Comparison of ENCODE assay signal across 8 cellular contexts in genomic region chr15:90101969-90102890, GRCh38. TPM values are rescaled to one million over a fixed set of nuclear protein-coding genes. Genes with fewer than 3 reads are reported as not detected.
A peak's percentile ranks its signal among the peaks of the same experiment; 100 is the strongest.
DNase-seq lines count a peak whose midpoint lies in the region; ATAC-seq and TF ChIP-seq lines count a peak whose summit lies in the region.

Gene IDH2, minus strand, starts transcription at chr15:90102468. Its CDS starts 78 bp downstream, at chr15:90102390.

- peaks cover 54 to 57% of the 10 kb centered on the region in 2 donors for H3K4me1 ChIP-seq in duodenal mucosa (ENCODE audit: control insufficient read depth in 1 of 2, insufficient read depth in 2 of 2, low read length in 2 of 2)
- peaks cover 0 to 67% (median 24%) of the 10 kb centered on the region in 4 donors for H3K4me1 ChIP-seq in right lobe of liver

- H3K9me3 ChIP-seq in duodenal mucosa (ENCODE audit: control insufficient read depth in 1 of 2, low read length in 2 of 2) = no peaks in the 10 kb centered on the region
- no peaks in the 10 kb centered on the region for H3K9me3 ChIP-seq in right lobe of liver

- TF ChIP-seq CTCF in BJ (IDR thresholded peaks at IDR 0.05; ENCODE audit: insufficient read depth, low read depth, low read length) = no peak
- no peak for TF ChIP-seq CTCF in right lobe of liver (IDR thresholded peaks at IDR 0.05)

- POLR2A ChIA-PET in BJ (lab: Charles Lee) = interaction anchor here (0.6 kb wide), 2 partner anchors 11 to 26 kb away, joined by 7 read pairs; no protein-coding TSS in a partner anchor

- H3K27ac ChIP-seq in duodenal mucosa (ENCODE audit: low read depth, low read length) = peak within 1 kb of the TSS; percentile 91
- peak within 1 kb of the TSS; percentile 94 to 100 (median 98) for H3K27ac ChIP-seq in right lobe of liver

- H3K4me3 ChIP-seq in BJ (ENCODE audit: low read depth, low read length) = peak within 1 kb of the TSS; percentile 64
- H3K4me3 ChIP-seq in duodenal mucosa (ENCODE audit: low read depth in 1 of 2, low read length in 2 of 2) = peak within 1 kb of the TSS; percentile 80 to 85
- peak within 1 kb of the TSS; percentile 87 to 94 (median 87) for H3K4me3 ChIP-seq in right lobe of liver

- intact Hi-C loops in right lobe of liver (cut with DNase I) = no loop called here

- DNase-seq in BJ (ENCODE audit: low read depth) (no peak), NCI-H526 treated with DMSO at 0.1 percent for 48 hours (lab: John Stamatoyannopoulos, UW) (peak; percentile 65), right lobe of liver (peak; percentile 88 to 92 (median 90))
- peak; percentile 41 to 54 for DNase-seq in activated CD4-positive, alpha-beta T cell treated with anti-CD3 and anti-CD28 coated beads, Interleukin-2, amount 50 U/mL, for 4 hours
- peak; percentile 69 for DNase-seq in stimulated activated CD4-positive, alpha-beta T cell treated with anti-CD3 and anti-CD28 coated beads, Interleukin-4, amount 100 ng/mL, for 24 hours

- no peaks in the 10 kb centered on the region for H3K36me3 ChIP-seq in BJ (ENCODE audit: control insufficient read depth, insufficient read depth, low read length)
- no peaks in the 10 kb centered on the region for H3K36me3 ChIP-seq in duodenal mucosa (ENCODE audit: control insufficient read depth in 1 of 2, insufficient read depth in 2 of 2, low read length in 2 of 2)
- H3K36me3 ChIP-seq in right lobe of liver = no peaks in the 10 kb centered on the region

- TF ChIP-seq POLR2A in right lobe of liver (IDR thresholded peaks at IDR 0.05) = peak; percentile 99

- ATAC-seq in GM19023 (IDR thresholded peaks at IDR 0.05; ENCODE audit: unreplicated experiment) (peak; percentile 77), HG03175 (IDR thresholded peaks at IDR 0.05; ENCODE audit: unreplicated experiment) (peak; percentile 72), right lobe of liver (peak; percentile 65 to 87 (median 76))

- no peaks in the 10 kb centered on the region for H3K27me3 ChIP-seq in BJ (ENCODE audit: control insufficient read depth, insufficient read depth, low read length)
- no peaks in the 10 kb centered on the region for H3K27me3 ChIP-seq in duodenal mucosa (ENCODE audit: control insufficient read depth in 1 of 2, insufficient read depth in 2 of 2, low read length in 2 of 2)
- no peaks in the 10 kb centered on the region for H3K27me3 ChIP-seq in right lobe of liver

- WGBS in right lobe of liver (ENCODE audit: insufficient coverage, low coverage, low lambda C conversion rate, missing lambda C conversion rate) = 0% methylated on average over 8 of the region's 104 CpGs

- H3K9ac ChIP-seq in duodenal mucosa (ENCODE audit: low read depth in 1 of 2, low read length in 2 of 2) = peak within 1 kb of the TSS; percentile 73 to 96

- CTCF ChIA-PET in BJ (lab: Yijun Ruan, JAX) = interaction anchor here (1.6 to 3.9 kb wide), 2 partner anchors 119 to 227 kb away, joined by 3 to 19 read pairs; no protein-coding TSS in a partner anchor

RNA-seq across cellular contexts. Expression of gene IDH2, which starts in this region (rescaled TPM):
- polyA plus RNA-seq in BJ (2011; rRNA removed) = 98.7 and 164 TPM in 2 replicates
- polyA minus RNA-seq in BJ (2011; rRNA and poly(A)+ RNA removed) = 83.4 and 127 TPM in 2 replicates
- 100 to 1,000 TPM; 115 to 371 (median 261) TPM for total RNA-seq in right lobe of liver
